Comparison of ENCODE assay signal across 27 cellular contexts in genomic region chr11:59678813-59679165, GRCh38. TPM values are rescaled to one million over a fixed set of nuclear protein-coding genes. Genes with fewer than 3 reads are reported as not detected.
"Had no signal": no experiment of that assay in that cellular context is flagged by ENCODE, and none has a peak within 500 bp of the region (broad histone marks: within the 10 kb centered on the region; RNA-seq: fewer than 3 reads in every experiment).

No MANE protein-coding gene starts in this region.

- DNase-seq: effector CD4-positive, alpha-beta T cell; foreskin melanocyte; heart left ventricle; hypothalamus; kidney glomerular epithelial cell; naive thymus-derived CD4-positive, alpha-beta T cell; nephron progenitor cell; stimulated activated CD4-positive, alpha-beta T cell treated with anti-CD3 and anti-CD28 coated beads, Interleukin-2, amount 100 ng/mL, for 24 hours; stimulated activated CD4-positive, alpha-beta T cell treated with anti-CD3 and anti-CD28 coated beads, Interleukin-4, amount 100 ng/mL, for 4 hours; stimulated activated naive B cell treated with anti-CD40 and anti-IgM and Interleukin-4, amounts not matched to agents 10 μg/mL and 1 μg/mL and 100 μg/mL, for 72 hours; stimulated activated naive CD8-positive, alpha-beta T cell treated with anti-CD3 and anti-CD28 coated beads, Interleukin-15, amount 100 ng/mL, for 72 hours; testis; upper lobe of right lung had no signal

- H3K4me1 ChIP-seq: heart left ventricle, testis, tibial nerve, upper lobe of right lung, vagina had no signal

- FAIRE-seq: islet of Langerhans had no signal

- H3K4me3 ChIP-seq: heart left ventricle, skin epidermis, testis, tibial nerve, upper lobe of right lung, vagina had no signal

- ATAC-seq: heart left ventricle; naive thymus-derived CD4-positive, alpha-beta T cell; sciatic nerve; stimulated activated naive CD8-positive, alpha-beta T cell treated with anti-CD3 and anti-CD28 coated beads, Interleukin-15, amount 100 ng/mL, for 72 hours; upper lobe of right lung had no signal

- H3K27me3 ChIP-seq: neutrophil, testis, tibial nerve, upper lobe of right lung, vagina had no signal

- H3K36me3 ChIP-seq: heart left ventricle, neutrophil, tibial nerve, upper lobe of right lung, vagina had no signal

- H3K9me3 ChIP-seq: heart left ventricle, neutrophil, testis, tibial nerve, upper lobe of right lung, vagina had no signal

- H3K27ac ChIP-seq: heart left ventricle, neutrophil, skin epidermis, testis, tibial nerve, upper lobe of right lung, vagina had no signal

RNA-seq across cellular contexts. Expression of gene OR10V1, which starts 34.9 kb away (rescaled TPM):
- total RNA-seq: dermis microvascular lymphatic vessel endothelial cell; glomerular endothelial cell; heart left ventricle; liver; lung microvascular endothelial cell; naive thymus-derived CD4-positive, alpha-beta T cell; osteoblast; pulmonary artery endothelial cell; sciatic nerve; subcutaneous adipose tissue; tibial nerve; upper lobe of right lung; vagina had no signal
- polyA plus RNA-seq: esophagus; heart left ventricle; liver; naive thymus-derived CD4-positive, alpha-beta T cell had no signal
